ENCODE assay signal across 1 cellular context in genomic region chr5:62042007-62042406, GRCh38.
TF ChIP-seq lines count a peak whose summit lies in the region.

No MANE protein-coding gene starts in this region.

TF ChIP-seq in GM23338, 12 proteins besides CTCF, POLR2A, EP300 and RAD21 (continued from another document):
- TF ChIP-seq ZNF462 (CRISPR knock-in tag; IDR thresholded peaks at IDR 0.05), result no peak
TF ChIP-seq in GM23338: peak in this region for 0.
